ENCODE assay signal across 22 cellular contexts in the genomic region with DNA sequence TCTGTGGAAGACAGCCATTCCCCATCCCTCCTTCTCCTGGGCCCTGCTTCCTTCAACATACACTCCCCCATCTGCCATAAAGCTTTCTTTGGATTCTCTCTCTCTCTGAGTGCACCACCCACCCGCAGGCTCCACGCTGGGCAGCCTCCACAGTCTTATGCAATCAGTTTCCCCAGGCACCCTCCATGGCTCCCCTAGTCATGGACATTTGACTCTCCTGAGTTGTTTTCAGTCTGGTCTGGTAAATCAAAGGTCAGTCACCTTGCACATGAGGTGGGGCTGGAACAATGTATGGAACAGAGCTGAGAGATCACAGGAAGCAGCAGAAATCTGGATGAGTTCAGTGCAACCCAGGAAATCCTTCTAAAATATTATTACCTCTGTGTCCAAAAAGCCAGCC.
A peak's percentile ranks its signal among the peaks of the same experiment; 100 is the strongest.
DNase-seq lines count a peak whose midpoint lies in the region; ATAC-seq, FAIRE-seq and TF ChIP-seq lines count a peak whose summit lies in the region.
"Had no signal": no experiment of that assay in that cellular context is flagged by ENCODE, and none has a peak within 500 bp of the region (broad histone marks: within the 10 kb centered on the region; RNA-seq: fewer than 3 reads in every experiment).

No MANE protein-coding gene starts in this region.

- TF ChIP-seq RAD21 in HepG2 (CRISPR knock-in tag; IDR thresholded peaks at IDR 0.05) = no peak

- H3K4me3 Mint-ChIP-seq in activated CD4-positive, alpha-beta memory T cell treated with anti-CD3 and anti-CD28 coated beads, Interleukin-2, amount 10 ng/mL, durations not matched to agents 7 days and 5 days = no peak overlapping the region
- H3K4me3 Mint-ChIP-seq: CD4-positive, alpha-beta memory T cell had no signal

- intact Hi-C loops in HepG2 (cut with micrococcal nuclease; ENCODE audit: unreplicated experiment) (no loop called here), right lobe of liver (cut with DNase I) (no loop called here), vagina (cut with DNase I) (no loop called here)

- H3K9ac ChIP-seq in HepG2 (ENCODE audit: insufficient read depth, low read depth, low read length) = no peak overlapping the region

- whole genome bisulfite sequencing in HepG2 (ENCODE audit: low lambda C conversion rate) = 0% methylated on average over 2 of the region's 2 CpGs
- 27% methylated on average over 2 of the region's 2 CpGs for whole genome bisulfite sequencing in right lobe of liver (ENCODE audit: insufficient coverage, low coverage, low lambda C conversion rate, missing lambda C conversion rate)

- CTCF ChIA-PET in HepG2 (lab: Yijun Ruan, JAX; ENCODE audit: low intra/inter-chr PET ratio, low total read pairs) = no interaction called here
- CTCF ChIA-PET in activated CD4-positive, alpha-beta memory T cell treated with anti-CD3 and anti-CD28 coated beads, Interleukin-2, amount 10 ng/mL, durations not matched to agents 7 days and 5 days (lab: Charles Lee) = no interaction called here

- H3K27me3 ChIP-seq in HepG2 (ENCODE audit: control insufficient read depth in 1 of 2, insufficient read depth in 2 of 2, low read length in 2 of 2) (no peaks in the 10 kb centered on the region), right lobe of liver (no peaks in the 10 kb centered on the region), vagina (no peaks in the 10 kb centered on the region)

- ATAC-seq in HepG2 (peak; percentile 81), right lobe of liver (no peak), omental fat pad (ENCODE audit: low FRiP score) (peak; percentile 16)

- TF ChIP-seq EP300 in HepG2 (IDR thresholded peaks at IDR 0.05; ENCODE audit: low read depth in 2 of 2, low read length in 2 of 2) (no peak), HepG2 (CRISPR knock-in tag; IDR thresholded peaks at IDR 0.05; ENCODE audit: borderline replicate concordance) (no peak)

- no peaks in the 10 kb centered on the region for H3K4me1 Mint-ChIP-seq in activated CD4-positive, alpha-beta memory T cell treated with anti-CD3 and anti-CD28 coated beads, Interleukin-2, amount 10 ng/mL, durations not matched to agents 7 days and 5 days
- H3K4me1 Mint-ChIP-seq: CD4-positive, alpha-beta memory T cell had no signal

- H2AFZ ChIP-seq in HepG2 (ENCODE audit: low read length) = no peak overlapping the region

- no peak for TF ChIP-seq CTCF in HepG2 (CRISPR knock-in tag; IDR thresholded peaks at IDR 0.05)
- TF ChIP-seq CTCF in right lobe of liver (IDR thresholded peaks at IDR 0.05) = no peak
- no peak for TF ChIP-seq CTCF in omental fat pad (IDR thresholded peaks at IDR 0.05)
- no peak for TF ChIP-seq CTCF in vagina (IDR thresholded peaks at IDR 0.05)

- no peak for FAIRE-seq in HepG2 (lab: Jason Lieb, UNC)
- FAIRE-seq: A204.1, GM12891, GM18507, H1 had no signal

- no peaks in the 10 kb centered on the region for H4K20me1 ChIP-seq in HepG2 (ENCODE audit: insufficient read depth, low read length)

- H3K9me3 ChIP-seq in HepG2 (ENCODE audit: low read length) (no peaks in the 10 kb centered on the region), right lobe of liver (no peaks in the 10 kb centered on the region), vagina (no peaks in the 10 kb centered on the region)

- peak overlapping the region; percentile 27; the same call in 1 of the 2 replicates for H3K4me2 ChIP-seq in HepG2 (ENCODE audit: low read depth, low read length)

- BruUV-seq in HepG2 (replicated peaks; lab: Mats Ljungman, UMichigan) = no TSS peak

- H3K36me3 Mint-ChIP-seq in activated CD4-positive, alpha-beta memory T cell treated with anti-CD3 and anti-CD28 coated beads, Interleukin-2, amount 10 ng/mL, durations not matched to agents 7 days and 5 days (ENCODE audit: low read depth) = no peaks in the 10 kb centered on the region
- H3K36me3 Mint-ChIP-seq: CD4-positive, alpha-beta memory T cell had no signal

- POLR2A ChIA-PET in HepG2 (lab: Yijun Ruan, JAX) = no interaction called here
- POLR2A ChIA-PET in activated CD4-positive, alpha-beta memory T cell treated with anti-CD3 and anti-CD28 coated beads, Interleukin-2, amount 10 ng/mL, durations not matched to agents 7 days and 5 days (lab: Charles Lee) = no interaction called here

- peaks cover 34% of the 10 kb centered on the region for H3K4me1 ChIP-seq in HepG2 (ENCODE audit: insufficient read depth, low read length)
- H3K4me1 ChIP-seq in right lobe of liver = no peaks in the 10 kb centered on the region
- no peaks in the 10 kb centered on the region for H3K4me1 ChIP-seq in vagina

- TF ChIP-seq POLR2A in HepG2 (IDR thresholded peaks at IDR 0.05; ENCODE audit: insufficient read depth in 1 of 2, low read depth in 2 of 2, low read length in 2 of 2) (no peak), right lobe of liver (IDR thresholded peaks at IDR 0.05) (no peak), vagina (IDR thresholded peaks at IDR 0.05) (no peak)

- in situ Hi-C loops in HepG2 (cut with HindIII; ENCODE audit: extremely low pct_ligation_motif_present, low pct_unique_long_range_greater_than_20kb) = no loop called here
- in situ Hi-C loops in ACHN (cut with HindIII; ENCODE audit: low pct_ligation_motif_present, low pct_unique_long_range_greater_than_20kb, low sequenced_read_pairs) = no loop called here

- H3K9me3 Mint-ChIP-seq in activated CD4-positive, alpha-beta memory T cell treated with anti-CD3 and anti-CD28 coated beads, Interleukin-2, amount 10 ng/mL, durations not matched to agents 7 days and 5 days = peaks cover 2% of the 10 kb centered on the region

- H3K36me3 ChIP-seq in HepG2 (replicated peaks in 1 of 2; ENCODE audit: control insufficient read depth in 1 of 2, insufficient read depth in 2 of 2, low read length in 2 of 2) = no peaks in the 10 kb centered on the region
- no peaks in the 10 kb centered on the region for H3K36me3 ChIP-seq in right lobe of liver
- H3K36me3 ChIP-seq in vagina = no peaks in the 10 kb centered on the region

- H3K4me3 ChIP-seq in HepG2 (replicated peaks in 1 of 3; ENCODE audit: insufficient read depth in 1 of 3, low read depth in 2 of 3, low read length in 3 of 3) (no peak overlapping the region), right lobe of liver (no peak overlapping the region), vagina (no peak overlapping the region)

- H3K27ac Mint-ChIP-seq in activated CD4-positive, alpha-beta memory T cell treated with anti-CD3 and anti-CD28 coated beads, Interleukin-2, amount 10 ng/mL, durations not matched to agents 7 days and 5 days = no peak overlapping the region

- no peak overlapping the region for H3K27ac ChIP-seq in HepG2 (ENCODE audit: extremely low read length, insufficient read depth, low read length)
- no peak overlapping the region for H3K27ac ChIP-seq in right lobe of liver
- H3K27ac ChIP-seq in vagina = peak overlapping the region; percentile 46
- H3K27ac ChIP-seq: 22Rv1 had no signal

- no peaks in the 10 kb centered on the region for H3K79me2 ChIP-seq in HepG2 (ENCODE audit: insufficient read depth, low read length)

- H3K27me3 Mint-ChIP-seq in activated CD4-positive, alpha-beta memory T cell treated with anti-CD3 and anti-CD28 coated beads, Interleukin-2, amount 10 ng/mL, durations not matched to agents 7 days and 5 days = peaks cover 24% of the 10 kb centered on the region

- DNase-seq in HepG2 (ENCODE audit: low spot score) (peak; percentile 26), right lobe of liver (no peak), dermis microvascular lymphatic vessel endothelial cell (ENCODE audit: low read depth in 2 of 2) (peak; percentile 12 to 23), omental fat pad (ENCODE audit: low spot score) (no peak), vagina (ENCODE audit: extremely low spot score in 2 of 2) (no peak), ACHN (no peak), NCI-H2227 (lab: John Stamatoyannopoulos, UW; ENCODE audit: unreplicated experiment) (no peak)
- DNase-seq in activated CD4-positive, alpha-beta memory T cell treated with anti-CD3 and anti-CD28 coated beads, Interleukin-2, amount 10 ng/mL, durations not matched to agents 7 days and 5 days = no peak
- DNase-seq: C1 segment of cervical spinal cord; Calu3; CD4-positive, alpha-beta memory T cell; COR-L47; DMS53; DMS79 treated with DMSO at 0.1 percent for 48 hours; GF-D8; H7; HCEC 1CT had no signal

TF ChIP-seq in HepG2, 621 proteins besides CTCF, POLR2A, EP300 and RAD21 (continues in another document):
- TF ChIP-seq SALL1 (CRISPR knock-in tag; IDR thresholded peaks at IDR 0.05) (peak; percentile 36; the same call in 1 of the 2 replicates), FOXC1 (CRISPR knock-in tag; IDR thresholded peaks at IDR 0.05; ENCODE audit: borderline replicate concordance) (no peak), HNF4A (CRISPR knock-in tag; IDR thresholded peaks at IDR 0.05) (peak; percentile 60; the same call in 1 of the 2 replicates), HHEX (CRISPR knock-in tag; IDR thresholded peaks at IDR 0.05) (no peak), SOX5 (CRISPR knock-in tag; IDR thresholded peaks at IDR 0.05; ENCODE audit: borderline replicate concordance) (peak; percentile 49; the same call in 1 of the 2 replicates)
- TF ChIP-seq, protein P1, sequence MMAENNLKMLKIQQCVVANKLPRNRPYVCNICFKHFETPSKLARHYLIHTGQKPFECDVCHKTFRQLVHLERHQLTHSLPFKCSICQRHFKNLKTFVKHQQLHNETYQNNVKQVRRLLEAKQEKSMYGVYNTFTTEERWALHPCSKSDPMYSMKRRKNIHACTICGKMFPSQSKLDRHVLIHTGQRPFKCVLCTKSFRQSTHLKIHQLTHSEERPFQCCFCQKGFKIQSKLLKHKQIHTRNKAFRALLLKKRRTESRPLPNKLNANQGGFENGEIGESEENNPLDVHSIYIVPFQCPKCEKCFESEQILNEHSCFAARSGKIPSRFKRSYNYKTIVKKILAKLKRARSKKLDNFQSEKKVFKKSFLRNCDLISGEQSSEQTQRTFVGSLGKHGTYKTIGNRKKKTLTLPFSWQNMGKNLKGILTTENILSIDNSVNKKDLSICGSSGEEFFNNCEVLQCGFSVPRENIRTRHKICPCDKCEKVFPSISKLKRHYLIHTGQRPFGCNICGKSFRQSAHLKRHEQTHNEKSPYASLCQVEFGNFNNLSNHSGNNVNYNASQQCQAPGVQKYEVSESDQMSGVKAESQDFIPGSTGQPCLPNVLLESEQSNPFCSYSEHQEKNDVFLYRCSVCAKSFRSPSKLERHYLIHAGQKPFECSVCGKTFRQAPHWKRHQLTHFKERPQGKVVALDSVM (CRISPR knock-in tag; IDR thresholded peaks at IDR 0.05) = peak; percentile 86; the same call in 1 of the 2 replicates

Comparison
In these comparisons a context has a peak if more than half of its experiments do, and no peak if none do; other contexts are left out.
1. ATAC-seq: peak in HepG2 (single experiment) and omental fat pad (single experiment); none in right lobe of liver (0 of 4).
2. DNase-seq: peak in HepG2 (single experiment) and dermis microvascular lymphatic vessel endothelial cell (2 of 2); none in right lobe of liver (0 of 3), omental fat pad (single experiment), vagina (0 of 2), ACHN (single experiment), NCI-H2227 (single experiment) and activated CD4-positive, alpha-beta memory T cell treated with anti-CD3 and anti-CD28 coated beads, Interleukin-2, amount 10 ng/mL, durations not matched to agents 7 days and 5 days (single experiment).